ENCODE assay signal across 8 cellular contexts in the genomic region with DNA sequence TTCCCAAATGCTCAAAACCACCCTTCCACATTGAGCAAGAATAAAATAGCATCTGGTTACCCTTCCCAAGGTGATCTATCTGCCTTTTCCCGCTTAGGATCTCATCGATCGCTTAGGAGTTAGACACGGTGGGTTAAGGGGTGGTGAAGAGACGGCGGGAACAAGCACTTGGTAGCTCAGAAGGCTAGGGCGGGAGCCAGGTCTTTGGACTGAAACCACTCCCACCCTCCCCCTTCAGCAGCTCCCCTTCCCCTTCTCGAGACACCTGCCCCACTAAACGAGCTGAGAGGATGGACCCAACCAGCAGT. TPM values are rescaled to one million over a fixed set of nuclear protein-coding genes. Genes with fewer than 3 reads are reported as not detected.
DNase-seq lines count a peak whose midpoint lies in the region; ATAC-seq and TF ChIP-seq lines count a peak whose summit lies in the region.

No MANE protein-coding gene starts in this region.

- H3K27ac ChIP-seq in hepatocyte (peak overlapping the region; percentile 98), skin epidermis (peak overlapping the region; percentile 67 to 99 (median 96))

- H3K36me3 Mint-ChIP-seq in T-helper 17 cell (ENCODE audit: low read depth), result peaks cover 9% of the 10 kb centered on the region

- peaks cover 28% of the 10 kb centered on the region for H3K79me2 ChIP-seq in hepatocyte

- DNase-seq in NCI-H526 (lab: John Stamatoyannopoulos, UW) (peak; percentile 7 to 59), NCI-H526 treated with DMSO at 0.1 percent for 48 hours (lab: John Stamatoyannopoulos, UW) (no peak), T-helper 17 cell (no peak), hepatocyte (ENCODE audit: low spot score) (peak; percentile 62), NCI-H2081 (lab: John Stamatoyannopoulos, UW) (no peak)
- no peak for DNase-seq in stimulated activated CD4-positive, alpha-beta T cell treated with anti-CD3 and anti-CD28 coated beads, Interleukin-4, amount 100 ng/mL, for 4 hours

- no peaks in the 10 kb centered on the region for H3K27me3 ChIP-seq in hepatocyte

- ATAC-seq in HG03139 (IDR thresholded peaks at IDR 0.05; ENCODE audit: unreplicated experiment) (peak; percentile 15), T-helper 17 cell (no peak)

- H4K20me1 ChIP-seq in hepatocyte (ENCODE audit: insufficient read depth, poor library complexity, severe bottlenecking), result no peaks in the 10 kb centered on the region

- H3K27me3 Mint-ChIP-seq in T-helper 17 cell, result no peaks in the 10 kb centered on the region

- peak overlapping the region; percentile 83 for H3K4me2 ChIP-seq in hepatocyte

- peaks cover 35% of the 10 kb centered on the region for H3K4me1 Mint-ChIP-seq in T-helper 17 cell

- H3K9me2 ChIP-seq in hepatocyte (replicated peaks; ENCODE audit: insufficient read depth), result no peaks in the 10 kb centered on the region

- no peaks in the 10 kb centered on the region for H3K36me3 ChIP-seq in hepatocyte (replicated peaks; ENCODE audit: insufficient read depth, low read depth)

- H3K4me3 ChIP-seq in hepatocyte (peak overlapping the region; percentile 78), skin epidermis (peak overlapping the region; percentile 57 to 100 (median 83))

- H3K4me1 ChIP-seq in hepatocyte (ENCODE audit: insufficient read depth), result peaks cover 7% of the 10 kb centered on the region

- peak overlapping the region; percentile 96 for H2AFZ ChIP-seq in hepatocyte

- no peak for TF ChIP-seq CTCF in hepatocyte (IDR thresholded peaks at IDR 0.05; ENCODE audit: poor library complexity)

- H3K27ac Mint-ChIP-seq in T-helper 17 cell, result peak overlapping the region; percentile 100

- peak overlapping the region; percentile 99 for H3K4me3 Mint-ChIP-seq in T-helper 17 cell

- WGBS in hepatocyte (ENCODE audit: low lambda C conversion rate, missing lambda C conversion rate), result 0% methylated on average over 9 of the region's 9 CpGs

- no peaks in the 10 kb centered on the region for H3K9me3 ChIP-seq in T-helper 17 cell (ENCODE audit: control insufficient read depth, low read length, poor library complexity, severe bottlenecking)
- no peaks in the 10 kb centered on the region for H3K9me3 ChIP-seq in hepatocyte (ENCODE audit: low read depth)

RNA-seq across cellular contexts. Expression of a gene that starts 0.5 kb away (rescaled TPM):
- total RNA-seq in T-helper 17 cell, result 10 to 100 TPM; 83.7 to 90.4 TPM
- 50.3 and 58.8 TPM in 2 replicates for total RNA-seq in hepatocyte
- polyA plus RNA-seq in hepatocyte, result 28.9 and 32.9 TPM in 2 replicates

Comparison
In these comparisons a context has a peak if more than half of its experiments do, and no peak if none do; other contexts are left out.
1. DNase-seq: peak in NCI-H526 (2 of 2) and hepatocyte (single experiment); none in NCI-H526 treated with DMSO at 0.1 percent for 48 hours (single experiment), T-helper 17 cell (0 of 3), NCI-H2081 (0 of 2) and stimulated activated CD4-positive, alpha-beta T cell treated with anti-CD3 and anti-CD28 coated beads, Interleukin-4, amount 100 ng/mL, for 4 hours (0 of 2).